In the genomic region with DNA sequence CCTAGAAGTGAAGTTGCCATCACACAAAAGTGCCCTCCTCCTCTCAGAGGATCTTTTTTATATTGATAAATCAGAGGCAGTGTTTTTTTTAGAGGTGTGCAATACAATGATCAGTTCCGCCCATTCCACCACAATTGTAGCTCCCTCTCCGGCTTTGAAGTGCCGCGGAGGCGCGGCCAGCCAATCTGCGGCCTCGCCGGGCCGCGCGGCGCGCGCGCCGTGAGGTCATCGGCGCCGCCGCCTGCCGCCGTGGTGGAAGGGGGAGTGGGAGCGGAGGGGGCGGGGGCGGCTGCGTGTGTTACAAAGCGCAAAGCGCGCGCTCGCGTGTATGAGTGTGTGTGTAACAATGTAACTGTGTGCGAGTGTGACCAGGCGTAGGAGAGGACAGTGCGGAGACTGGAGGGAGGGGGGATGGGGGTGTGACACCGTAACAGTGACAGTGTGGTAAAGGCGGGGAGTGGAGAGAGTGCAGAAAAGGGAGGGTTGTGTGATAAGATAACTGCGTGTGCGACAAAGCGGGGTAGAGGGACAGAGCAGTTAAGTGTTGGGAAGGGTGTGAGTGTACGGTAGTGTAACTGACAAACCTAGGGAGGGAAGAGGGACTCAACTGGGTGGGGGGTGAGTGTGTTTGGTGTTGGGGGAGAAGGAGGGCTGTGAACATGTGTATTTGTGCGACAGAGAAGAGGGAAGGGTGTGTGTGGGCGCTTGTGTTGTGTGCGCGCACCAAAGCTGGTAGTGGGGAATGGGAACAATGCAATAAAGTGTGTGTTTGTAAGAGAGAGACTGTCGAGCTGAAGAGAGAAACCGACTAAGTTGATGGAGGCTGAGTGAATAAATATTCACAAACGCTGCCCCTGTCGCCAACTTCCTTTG, we compare ENCODE assay signal across 9 cellular contexts. TPM values are rescaled to one million over a fixed set of nuclear protein-coding genes. Genes with fewer than 3 reads are reported as not detected.
DNase-seq lines count a peak whose midpoint lies in the region; ATAC-seq and TF ChIP-seq lines count a peak whose summit lies in the region.
"Had no signal": no experiment of that assay in that cellular context is flagged by ENCODE, and none has a peak within 500 bp of the region (broad histone marks: within the 10 kb centered on the region; RNA-seq: fewer than 3 reads in every experiment).

SP8 (minus strand) TSS at position 108 of the 873 bp plus-strand sequence; CDS start at position 20, 88 bp downstream.

- H4K20me1 ChIP-seq in GM23248 (ENCODE audit: insufficient read depth), result no peaks in the 10 kb centered on the region

- TF ChIP-seq POLR2A in breast epithelium (IDR thresholded peaks at IDR 0.05), result no peak

- POLR2A ChIA-PET in AG04449 (lab: Yijun Ruan, JAX), result no interaction called here

- peak within 1 kb of the TSS; percentile 42 for H3K4me3 ChIP-seq in AG04449 (ENCODE audit: low read depth, low read length)
- peak within 1 kb of the TSS; percentile 53 for H3K4me3 ChIP-seq in GM23248
- peak within 1 kb of the TSS; percentile 9 to 55 (median 29) for H3K4me3 ChIP-seq in breast epithelium
- peak within 1 kb of the TSS; percentile 14 for H3K4me3 ChIP-seq in lower lobe of right lung

- no peaks in the 10 kb centered on the region for H3K9me2 ChIP-seq in GM23248 (ENCODE audit: insufficient read depth)

- peaks cover 94% of the 10 kb centered on the region for H3K27me3 ChIP-seq in GM23248 (replicated peaks; ENCODE audit: insufficient read depth)
- peaks cover 11 to 100% of the 10 kb centered on the region in 2 donors for H3K27me3 ChIP-seq in breast epithelium
- peaks cover 100% of the 10 kb centered on the region for H3K27me3 ChIP-seq in lower lobe of right lung (ENCODE audit: low read depth)

- CTCF ChIA-PET in AG04449 (lab: Yijun Ruan, JAX), result no interaction called here

- H3K79me2 ChIP-seq in GM23248 (ENCODE audit: insufficient read depth), result no peaks in the 10 kb centered on the region

- H3K36me3 ChIP-seq in GM23248 (ENCODE audit: low read depth) (no peaks in the 10 kb centered on the region), breast epithelium (no peaks in the 10 kb centered on the region), lower lobe of right lung (no peaks in the 10 kb centered on the region)

- intact Hi-C loops in breast epithelium (cut with DNase I; ENCODE audit: low total_unique reads), result no loop called here
- intact Hi-C loops in lower lobe of right lung (cut with DNase I), result no loop called here

- peak in 1 of 2 donors; percentile 21 for ATAC-seq in lower lobe of right lung

- TF ChIP-seq CTCF in AG04449 (IDR thresholded peaks at IDR 0.05; ENCODE audit: insufficient read depth, low read length, missing control alignments) (no peak), breast epithelium (IDR thresholded peaks at IDR 0.05) (no peak), lower lobe of right lung (IDR thresholded peaks at IDR 0.05) (no peak)

- 7 to 11% methylated on average over 34 to 50 of the region's 50 CpGs for WGBS in GM23248 (ENCODE audit: low coverage in 1 of 2, low lambda C conversion rate in 2 of 2, missing lambda C conversion rate in 2 of 2), 2 experiments

- in situ Hi-C loops in GM23248 (cut with MboI), result loop anchor here (25.0 kb wide), 1 partner anchor 1225 kb away; no protein-coding TSS in a partner anchor

- H3K4me1 ChIP-seq in GM23248 (ENCODE audit: insufficient read depth) (no peaks in the 10 kb centered on the region), breast epithelium (peaks cover 5 to 6% of the 10 kb centered on the region in 2 donors), lower lobe of right lung (peaks cover 14% of the 10 kb centered on the region)

- H2AFZ ChIP-seq in GM23248, result peak within 1 kb of the TSS; percentile 49

- H3K27ac ChIP-seq in GM23248, result no peak within 1 kb of the TSS
- H3K27ac ChIP-seq in breast epithelium, result no peak within 1 kb of the TSS
- H3K27ac ChIP-seq in lower lobe of right lung, result no peak within 1 kb of the TSS

- H3K9ac ChIP-seq in GM23248, result no peak within 1 kb of the TSS

- H3K4me2 ChIP-seq in GM23248 (ENCODE audit: unreplicated experiment), result peak within 1 kb of the TSS; percentile 38

- no peaks in the 10 kb centered on the region for H3F3A ChIP-seq in GM23248 (ENCODE audit: insufficient read depth)

- DNase-seq in AG04449 (ENCODE audit: low read depth, low spot score), result no peak
- DNase-seq in GM23248, result peak; percentile 33
- DNase-seq in NCI-H748 (lab: John Stamatoyannopoulos, UW; ENCODE audit: unreplicated experiment), result peak; percentile 96
- no peak for DNase-seq in breast epithelium (ENCODE audit: low spot score in 2 of 2)
- DNase-seq in lower lobe of right lung, result no peak
- DNase-seq in pons (ENCODE audit: low spot score), result no peak
- DNase-seq in inferior parietal cortex (ENCODE audit: extremely low spot score), result no peak
- no peak for DNase-seq in epidermal melanocyte (ENCODE audit: insufficient read length, low spot score)

- H3K9me3 ChIP-seq in GM23248 (ENCODE audit: low read depth) (no peaks in the 10 kb centered on the region), breast epithelium (no peaks in the 10 kb centered on the region), lower lobe of right lung (no peaks in the 10 kb centered on the region)

RNA-seq across cellular contexts. Expression of gene SP8, which starts in this region (rescaled TPM):
- total RNA-seq in GM23248 (2014; rRNA removed; shearing (Covaris generic)), result not detected in 2 replicates
- polyA plus RNA-seq in GM23248 (2016; fragmentation: Nextera tagmentation; extraction: Ambion mirVana), result not detected in 2 replicates
- total RNA-seq in breast epithelium, result not detected
- not detected for total RNA-seq in lower lobe of right lung
- total RNA-seq: subcutaneous adipose tissue had no signal

Comparison
In these comparisons a context has a peak if more than half of its experiments do, and no peak if none do; other contexts are left out.
1. Peak in DNase-seq, H3K4me3 ChIP-seq and H3K4me2 ChIP-seq in GM23248; RNA of the gene not detected or under 1 TPM.